In genomic region chr7:155388561-155388960, GRCh38 we compare ENCODE assay signal across 17 cellular contexts.
A peak's percentile ranks its signal among the peaks of the same experiment; 100 is the strongest.
DNase-seq lines count a peak whose midpoint lies in the region; ATAC-seq lines count a peak whose summit lies in the region.
"Had no signal": no experiment of that assay in that cellular context is flagged by ENCODE, and none has a peak within 500 bp of the region (broad histone marks: within the 10 kb centered on the region; RNA-seq: fewer than 3 reads in every experiment).

No MANE protein-coding gene starts in this region.

- no peak overlapping the region for H4K91ac ChIP-seq in neuronal stem cell (ENCODE audit: low read depth, low read length, poor library complexity)

- H3K4me1 ChIP-seq in BLaER1 treated with 17β-estradiol and CSF1 and Interleukin-3, amounts not matched to agents 10 nM and 100 nM = peaks cover 0 to 8% (median 5%) of the 10 kb centered on the region in 10 experiments; a peak in 10 of 20 replicates
- no peaks in the 10 kb centered on the region for H3K4me1 ChIP-seq in neuronal stem cell (ENCODE audit: control insufficient read depth in 2 of 2, insufficient read depth in 1 of 2, low read depth in 1 of 2, low read length in 2 of 2)

- no peak overlapping the region for H3K14ac ChIP-seq in neuronal stem cell (ENCODE audit: low read length)

- no peak overlapping the region for H4K8ac ChIP-seq in neuronal stem cell (ENCODE audit: low read depth, low read length)

- no peak overlapping the region for H2BK15ac ChIP-seq in neuronal stem cell (ENCODE audit: low read length)

- H3K79me1 ChIP-seq in neuronal stem cell (ENCODE audit: low read depth, low read length) = no peaks in the 10 kb centered on the region

- no peaks in the 10 kb centered on the region for H3K4me1 Mint-ChIP-seq in stimulated activated effector memory CD8-positive, alpha-beta T cell treated with anti-CD3 and anti-CD28 coated beads, Interleukin-12 subunit alpha, Interleukin-12 subunit beta, amount 100 ng/mL, for 72 hours
- H3K4me1 Mint-ChIP-seq: CD14-positive monocyte; CD8-positive, alpha-beta memory T cell had no signal

- H2BK5ac ChIP-seq in neuronal stem cell (ENCODE audit: low read length) = no peak overlapping the region

- H3K27ac ChIP-seq in BLaER1 treated with 17β-estradiol and CSF1 and Interleukin-3, amounts not matched to agents 10 nM and 100 nM = no peak overlapping the region
- no peak overlapping the region for H3K27ac ChIP-seq in neuronal stem cell (replicated peaks; ENCODE audit: low read length)

- peaks cover 37 to 87% (median 77%) of the 10 kb centered on the region in 11 experiments for H3K27me3 ChIP-seq in BLaER1 treated with 17β-estradiol and CSF1 and Interleukin-3, amounts not matched to agents 10 nM and 100 nM
- H3K27me3 ChIP-seq in neuronal stem cell (ENCODE audit: control insufficient read depth in 3 of 3, insufficient read depth in 3 of 3, low read depth in 1 of 3, low read length in 3 of 3) = peaks cover 0 to 79% (median 22%) of the 10 kb centered on the region in 3 experiments

- H3K18ac ChIP-seq in neuronal stem cell (ENCODE audit: low read length) = peak overlapping the region; percentile 77

- no peak overlapping the region for H3K4ac ChIP-seq in neuronal stem cell (ENCODE audit: low read length)

- H4K20me1 ChIP-seq in BLaER1 treated with 17β-estradiol and CSF1 and Interleukin-3, amounts not matched to agents 10 nM and 100 nM = peaks cover 0 to 34% (median 2%) of the 10 kb centered on the region in 11 experiments; a peak in 10 of 22 replicates

- H3K4me2 ChIP-seq in BLaER1 treated with 17β-estradiol and CSF1 and Interleukin-3, amounts not matched to agents 10 nM and 100 nM = peak overlapping the region in 8 of 11 experiments; percentile 7 to 58 (median 42); a peak in 12 of 22 replicates
- no peak overlapping the region for H3K4me2 ChIP-seq in neuronal stem cell (ENCODE audit: insufficient read depth, low read length, poor library complexity, severe bottlenecking)
- H3K4me2 ChIP-seq: GM23338 had no signal

- no peak overlapping the region for H2BK12ac ChIP-seq in neuronal stem cell (ENCODE audit: low read length)

- H3K4me3 ChIP-seq in BLaER1 treated with 17β-estradiol and CSF1 and Interleukin-3, amounts not matched to agents 10 nM and 100 nM = no peak overlapping the region
- no peak overlapping the region for H3K4me3 ChIP-seq in neuronal stem cell (ENCODE audit: low read length in 2 of 2)
- H3K4me3 ChIP-seq: GM12878, GM23338 had no signal

- H2AFZ ChIP-seq in neuronal stem cell (ENCODE audit: low read length) = no peak overlapping the region
- H2AFZ ChIP-seq: GM23338 had no signal

- ATAC-seq in stimulated activated effector memory CD8-positive, alpha-beta T cell treated with anti-CD3 and anti-CD28 coated beads, Interleukin-12 subunit alpha, Interleukin-12 subunit beta, amount 100 ng/mL, for 72 hours = peak; percentile 14
- ATAC-seq in HG03378 (IDR thresholded peaks at IDR 0.05; ENCODE audit: unreplicated experiment) = no peak
- ATAC-seq: GM12878, GM23338, HCT116 had no signal

- no peak overlapping the region for H2AK5ac ChIP-seq in neuronal stem cell (ENCODE audit: low read depth, low read length)

- no peak for DNase-seq in neuronal stem cell (ENCODE audit: low spot score)
- no peak for DNase-seq in stimulated activated effector memory CD8-positive, alpha-beta T cell treated with anti-CD3 and anti-CD28 coated beads, Interleukin-12 subunit alpha, Interleukin-12 subunit beta, amount 100 ng/mL, for 72 hours (ENCODE audit: low spot score in 2 of 2)
- no peak for DNase-seq in NOMO-1 treated with DMSO at 0.1 percent for 48 hours (lab: John Stamatoyannopoulos, UW; ENCODE audit: unreplicated experiment)
- no peak for DNase-seq in dedifferentiated amniotic fluid mesenchymal stem cell (ENCODE audit: extremely low spot score)
- DNase-seq: CD4-positive, alpha-beta T cell; CD8-positive, alpha-beta memory T cell; DMS 273 treated with DMSO at 0.1 percent for 48 hours; DMS79; EL; GDM1; H9 had no signal

- H3K9me3 Mint-ChIP-seq in stimulated activated effector memory CD8-positive, alpha-beta T cell treated with anti-CD3 and anti-CD28 coated beads, Interleukin-12 subunit alpha, Interleukin-12 subunit beta, amount 100 ng/mL, for 72 hours = no peaks in the 10 kb centered on the region
- H3K9me3 Mint-ChIP-seq: CD4-positive, alpha-beta T cell; GM23338 had no signal

- H3K23ac ChIP-seq in neuronal stem cell (ENCODE audit: low read depth, low read length, poor library complexity) = no peak overlapping the region

- H3K9me3 ChIP-seq in BLaER1 treated with 17β-estradiol and CSF1 and Interleukin-3, amounts not matched to agents 10 nM and 100 nM (replicated peaks in 1 of 11) = no peaks in the 10 kb centered on the region
- H3K9me3 ChIP-seq in neuronal stem cell (replicated peaks in 1 of 2; ENCODE audit: control insufficient read depth in 2 of 2, insufficient read depth in 1 of 2, low read depth in 1 of 2, low read length in 2 of 2) = no peaks in the 10 kb centered on the region

- no peaks in the 10 kb centered on the region for H3K36me3 ChIP-seq in BLaER1 treated with 17β-estradiol and CSF1 and Interleukin-3, amounts not matched to agents 10 nM and 100 nM
- H3K36me3 ChIP-seq in neuronal stem cell (replicated peaks in 1 of 2; ENCODE audit: control insufficient read depth in 2 of 2, insufficient read depth in 2 of 2, low read length in 2 of 2) = no peaks in the 10 kb centered on the region

- no peaks in the 10 kb centered on the region for H3K36me3 Mint-ChIP-seq in stimulated activated effector memory CD8-positive, alpha-beta T cell treated with anti-CD3 and anti-CD28 coated beads, Interleukin-12 subunit alpha, Interleukin-12 subunit beta, amount 100 ng/mL, for 72 hours
- H3K36me3 Mint-ChIP-seq: CD14-positive monocyte; CD8-positive, alpha-beta memory T cell had no signal

- H3K27ac Mint-ChIP-seq in stimulated activated effector memory CD8-positive, alpha-beta T cell treated with anti-CD3 and anti-CD28 coated beads, Interleukin-12 subunit alpha, Interleukin-12 subunit beta, amount 100 ng/mL, for 72 hours = no peak overlapping the region
- H3K27ac Mint-ChIP-seq: CD14-positive monocyte; CD4-positive, alpha-beta T cell; CD8-positive, alpha-beta memory T cell; GM23338; H9 had no signal

- H2BK120ac ChIP-seq in neuronal stem cell (ENCODE audit: low read depth, low read length) = no peak overlapping the region

- H3K4me3 Mint-ChIP-seq in stimulated activated effector memory CD8-positive, alpha-beta T cell treated with anti-CD3 and anti-CD28 coated beads, Interleukin-12 subunit alpha, Interleukin-12 subunit beta, amount 100 ng/mL, for 72 hours = no peak overlapping the region
- H3K4me3 Mint-ChIP-seq: CD4-positive, alpha-beta T cell; CD8-positive, alpha-beta memory T cell; GM23338; H9 had no signal

- H3K9ac ChIP-seq in BLaER1 treated with 17β-estradiol and CSF1 and Interleukin-3, amounts not matched to agents 10 nM and 100 nM = no peak overlapping the region
- no peak overlapping the region for H3K9ac ChIP-seq in neuronal stem cell (ENCODE audit: low read depth, low read length, poor library complexity)

- WGBS in neuronal stem cell (ENCODE audit: extremely low coverage in 2 of 2, insufficient read length in 2 of 2, insufficient replicate concordance in 1 of 2), 2 donors = no CpG with 5 or more reads among the region's 11 CpGs
